ENCODE assay signal across 1 cellular context in the genomic region with DNA sequence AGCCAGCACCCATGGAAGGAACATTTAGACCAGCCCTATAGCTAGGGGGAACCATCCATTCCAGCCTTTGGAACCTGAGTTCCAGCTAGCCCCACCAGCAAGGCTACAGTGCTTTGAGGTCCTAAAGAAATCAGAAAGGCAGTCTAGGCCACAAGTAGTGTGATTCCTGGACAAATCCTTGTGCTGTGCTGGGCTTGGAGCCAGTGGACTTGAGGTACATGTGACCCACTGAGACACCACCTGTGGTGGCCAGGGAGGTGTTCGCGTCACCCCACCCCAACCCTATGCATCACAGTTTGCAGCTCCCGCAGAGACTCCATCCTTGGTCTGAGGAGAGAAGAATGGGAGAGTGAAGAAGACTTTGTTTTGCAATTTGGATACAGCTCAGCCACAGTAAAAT.
TF ChIP-seq lines count a peak whose summit lies in the region.

No MANE protein-coding gene starts in this region.

TF ChIP-seq in K562, 482 proteins besides CTCF, POLR2A, EP300 and RAD21:
- TF ChIP-seq, protein P1, sequence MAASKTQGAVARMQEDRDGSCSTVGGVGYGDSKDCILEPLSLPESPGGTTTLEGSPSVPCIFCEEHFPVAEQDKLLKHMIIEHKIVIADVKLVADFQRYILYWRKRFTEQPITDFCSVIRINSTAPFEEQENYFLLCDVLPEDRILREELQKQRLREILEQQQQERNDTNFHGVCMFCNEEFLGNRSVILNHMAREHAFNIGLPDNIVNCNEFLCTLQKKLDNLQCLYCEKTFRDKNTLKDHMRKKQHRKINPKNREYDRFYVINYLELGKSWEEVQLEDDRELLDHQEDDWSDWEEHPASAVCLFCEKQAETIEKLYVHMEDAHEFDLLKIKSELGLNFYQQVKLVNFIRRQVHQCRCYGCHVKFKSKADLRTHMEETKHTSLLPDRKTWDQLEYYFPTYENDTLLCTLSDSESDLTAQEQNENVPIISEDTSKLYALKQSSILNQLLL (CRISPR knock-in tag; IDR thresholded peaks at IDR 0.05; ENCODE audit: borderline replicate concordance), result peak; percentile 90; the same call in 1 of the 2 replicates
- TF ChIP-seq, protein P2, sequence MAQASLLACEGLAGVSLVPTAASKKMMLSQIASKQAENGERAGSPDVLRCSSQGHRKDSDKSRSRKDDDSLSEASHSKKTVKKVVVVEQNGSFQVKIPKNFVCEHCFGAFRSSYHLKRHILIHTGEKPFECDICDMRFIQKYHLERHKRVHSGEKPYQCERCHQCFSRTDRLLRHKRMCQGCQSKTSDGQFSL (CRISPR knock-in tag; IDR thresholded peaks at IDR 0.05), result no peak
- TF ChIP-seq, protein P2 (tag; IDR thresholded peaks at IDR 0.05), result no peak
- no peak for TF ChIP-seq POLR2AphosphoS5 (IDR thresholded peaks at IDR 0.05; ENCODE audit: control insufficient read depth, insufficient read depth, low read depth, low read length)
- no peak for TF ChIP-seq GTF2F1 (IDR thresholded peaks at IDR 0.05; ENCODE audit: low read depth, low read length)
- TF ChIP-seq, protein P3, sequence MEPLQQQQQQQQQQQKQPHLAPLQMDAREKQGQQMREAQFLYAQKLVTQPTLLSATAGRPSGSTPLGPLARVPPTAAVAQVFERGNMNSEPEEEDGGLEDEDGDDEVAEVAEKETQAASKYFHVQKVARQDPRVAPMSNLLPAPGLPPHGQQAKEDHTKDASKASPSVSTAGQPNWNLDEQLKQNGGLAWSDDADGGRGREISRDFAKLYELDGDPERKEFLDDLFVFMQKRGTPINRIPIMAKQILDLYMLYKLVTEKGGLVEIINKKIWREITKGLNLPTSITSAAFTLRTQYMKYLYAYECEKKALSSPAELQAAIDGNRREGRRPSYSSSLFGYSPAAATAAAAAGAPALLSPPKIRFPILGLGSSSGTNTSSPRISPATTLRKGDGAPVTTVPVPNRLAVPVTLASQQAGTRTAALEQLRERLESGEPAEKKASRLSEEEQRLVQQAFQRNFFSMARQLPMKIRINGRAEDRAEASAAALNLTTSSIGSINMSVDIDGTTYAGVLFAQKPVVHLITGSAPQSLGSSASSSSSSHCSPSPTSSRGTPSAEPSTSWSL (CRISPR knock-in tag; IDR thresholded peaks at IDR 0.05; ENCODE audit: borderline replicate concordance), result no peak
- TF ChIP-seq ZNF263 (CRISPR knock-in tag; IDR thresholded peaks at IDR 0.05; ENCODE audit: borderline replicate concordance), result no peak
